In genomic region chr7:95379457-95379856, GRCh38 we compare ENCODE assay signal across 4 cellular contexts. TPM values are rescaled to one million over a fixed set of nuclear protein-coding genes. Genes with fewer than 3 reads are reported as not detected.
"Had no signal": no experiment of that assay in that cellular context is flagged by ENCODE, and none has a peak within 500 bp of the region (broad histone marks: within the 10 kb centered on the region; RNA-seq: fewer than 3 reads in every experiment).

No MANE protein-coding gene starts in this region.

RNA-seq across cellular contexts. Expression of gene PON3, which starts 16.7 kb away (rescaled TPM):
- total RNA-seq: LHCN-M2, MCF 10A had no signal

RNA-seq across cellular contexts. Expression of gene PON1, which starts 55.1 kb away (rescaled TPM):
- total RNA-seq: M059J, MCF 10A, NCI-H460 had no signal
